In the genomic region with DNA sequence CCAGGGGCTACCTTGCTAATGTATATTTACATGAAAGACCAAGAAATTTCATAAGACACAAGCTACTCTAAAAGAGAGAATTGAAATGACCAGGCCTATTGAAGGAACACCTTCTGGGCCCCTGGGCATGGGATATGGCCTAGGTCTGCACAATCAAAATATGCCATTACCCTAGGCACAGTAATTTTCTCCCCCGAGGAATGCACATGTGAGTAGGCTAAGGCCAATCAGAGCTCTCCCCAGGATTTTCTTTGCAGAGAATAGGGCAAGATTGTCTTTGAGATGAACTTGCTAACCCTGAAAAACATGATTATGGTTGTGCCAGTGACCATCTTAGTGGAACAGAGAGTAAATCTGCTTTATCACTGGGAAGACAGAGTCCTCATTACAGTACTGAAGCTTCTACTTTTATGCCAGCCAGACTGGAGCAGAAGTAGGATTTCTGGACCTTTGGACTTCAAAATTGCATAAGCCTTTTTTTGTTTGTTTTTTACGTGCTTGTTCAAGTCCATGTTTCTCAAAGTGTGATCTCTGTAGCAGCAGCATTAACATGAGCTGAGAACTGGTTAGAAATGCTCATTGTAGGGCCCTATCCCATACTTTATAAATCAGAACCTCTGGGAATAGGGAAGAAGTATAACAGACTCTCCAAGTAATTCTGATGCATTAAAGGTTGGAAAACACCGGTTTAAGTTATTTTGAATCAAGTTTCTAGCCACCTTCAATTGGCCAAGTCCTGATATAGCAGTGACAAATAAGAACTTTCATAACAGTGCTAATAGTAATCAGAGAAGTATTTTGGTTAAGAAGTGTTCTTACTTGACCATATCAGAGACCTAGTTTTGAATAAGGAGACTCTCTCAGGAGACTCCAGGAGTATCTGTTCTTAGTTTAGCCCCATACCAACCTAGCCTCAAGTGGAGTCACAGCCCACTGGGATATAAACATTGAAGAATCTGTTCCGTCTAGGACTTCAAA, we compare ENCODE assay signal across 27 cellular contexts.
"Had no signal": no experiment of that assay in that cellular context is flagged by ENCODE, and none has a peak within 500 bp of the region (broad histone marks: within the 10 kb centered on the region; RNA-seq: fewer than 3 reads in every experiment).

No MANE protein-coding gene starts in this region.

- H3K27ac ChIP-seq: KMS-11, SJCRH30, WERI-Rb-1 had no signal

- H3K27me3 Mint-ChIP-seq: activated naive CD4-positive, alpha-beta T cell treated with anti-CD3 and anti-CD28 coated beads, Interleukin-2, amount 50 U/mL, for 24 hours; central memory CD8-positive, alpha-beta T cell had no signal

- H3K36me3 Mint-ChIP-seq: activated naive CD4-positive, alpha-beta T cell treated with anti-CD3 and anti-CD28 coated beads, Interleukin-2, amount 50 U/mL, for 24 hours had no signal

- H3K27me3 ChIP-seq: SJCRH30 had no signal

- H3K27ac Mint-ChIP-seq: activated CD8-positive, alpha-beta T cell treated with anti-CD3 and anti-CD28 coated beads, Interleukin-2, amount 10 ng/mL, durations not matched to agents 7 days and 5 days; activated naive CD4-positive, alpha-beta T cell treated with anti-CD3 and anti-CD28 coated beads, Interleukin-2, amount 50 U/mL, for 24 hours; activated T-helper 1 cell treated with anti-CD3 and anti-CD28 coated beads, Interleukin-12 subunit alpha, Interleukin-12 subunit beta, Interleukin-2, Interleukin-4 antibody, amounts not matched to agents 30 ng/mL and 10 ng/mL and 1 ng/mL, durations not matched to agents 14 hours and 24 hours and 36 hours had no signal

- H3K4me3 Mint-ChIP-seq: activated CD8-positive, alpha-beta T cell treated with anti-CD3 and anti-CD28 coated beads, Interleukin-2, amount 10 ng/mL, durations not matched to agents 7 days and 5 days; activated naive CD4-positive, alpha-beta T cell treated with anti-CD3 and anti-CD28 coated beads, Interleukin-2, amount 50 U/mL, for 24 hours; activated T-helper 1 cell treated with anti-CD3 and anti-CD28 coated beads, Interleukin-12 subunit alpha, Interleukin-12 subunit beta, Interleukin-2, Interleukin-4 antibody, amounts not matched to agents 30 ng/mL and 10 ng/mL and 1 ng/mL, durations not matched to agents 14 hours and 24 hours and 36 hours; central memory CD8-positive, alpha-beta T cell had no signal

- H3K4me1 ChIP-seq: SJCRH30 had no signal

- H3K4me2 ChIP-seq: KMS-11, SK-N-SH had no signal

- DNase-seq: activated CD4-positive, alpha-beta T cell treated with anti-CD3 and anti-CD28 coated beads for 48 hours; activated CD4-positive, alpha-beta T cell treated with anti-CD3 and anti-CD28 coated beads, Interleukin-2, amount 50 U/mL, for 4 hours; activated CD8-positive, alpha-beta memory T cell treated with anti-CD3 and anti-CD28 coated beads, Interleukin-2, amount 50 U/mL, for 48 hours; activated CD8-positive, alpha-beta T cell treated with anti-CD3 and anti-CD28 coated beads, Interleukin-2, amount 10 ng/mL, durations not matched to agents 7 days and 5 days; activated effector memory CD4-positive, alpha-beta T cell treated with Interleukin-2 at 50 U/mL for 16 hours; activated naive CD4-positive, alpha-beta T cell; activated T-cell treated with anti-CD3 and anti-CD28 coated beads, Interleukin-2, amount 50 U/mL, for 1 hour; aorta; NCI-H1092; NCI-H1417; NCI-H1930; NCI-H2171; NCI-H345; NCI-H510A; NCI-H526 treated with DMSO at 0.1 percent for 48 hours; NCI-H82; Right ventricle myocardium superior; RPMI8226; SJCRH30; SK-N-SH; T-helper 1 cell had no signal

- ATAC-seq: activated CD4-positive, CD25-positive, alpha-beta regulatory T cell treated with anti-CD3 and anti-CD28 coated beads, Interleukin-2, amount 50 U/mL, for 24 hours; activated CD8-positive, alpha-beta T cell treated with anti-CD3 and anti-CD28 coated beads, Interleukin-2, amount 10 ng/mL, durations not matched to agents 7 days and 5 days had no signal

- H3K9me2 ChIP-seq: SK-N-SH had no signal

- H3K4me3 ChIP-seq: SJCRH30 had no signal

- H3K36me3 ChIP-seq: SJCRH30, WERI-Rb-1 had no signal

- H3K9me3 ChIP-seq: SJCRH30, SK-N-SH had no signal

- H3K4me1 Mint-ChIP-seq: activated naive CD4-positive, alpha-beta T cell treated with anti-CD3 and anti-CD28 coated beads, Interleukin-2, amount 50 U/mL, for 24 hours; central memory CD8-positive, alpha-beta T cell had no signal
